8 cellular contexts compared by ENCODE assay signal in the genomic region with DNA sequence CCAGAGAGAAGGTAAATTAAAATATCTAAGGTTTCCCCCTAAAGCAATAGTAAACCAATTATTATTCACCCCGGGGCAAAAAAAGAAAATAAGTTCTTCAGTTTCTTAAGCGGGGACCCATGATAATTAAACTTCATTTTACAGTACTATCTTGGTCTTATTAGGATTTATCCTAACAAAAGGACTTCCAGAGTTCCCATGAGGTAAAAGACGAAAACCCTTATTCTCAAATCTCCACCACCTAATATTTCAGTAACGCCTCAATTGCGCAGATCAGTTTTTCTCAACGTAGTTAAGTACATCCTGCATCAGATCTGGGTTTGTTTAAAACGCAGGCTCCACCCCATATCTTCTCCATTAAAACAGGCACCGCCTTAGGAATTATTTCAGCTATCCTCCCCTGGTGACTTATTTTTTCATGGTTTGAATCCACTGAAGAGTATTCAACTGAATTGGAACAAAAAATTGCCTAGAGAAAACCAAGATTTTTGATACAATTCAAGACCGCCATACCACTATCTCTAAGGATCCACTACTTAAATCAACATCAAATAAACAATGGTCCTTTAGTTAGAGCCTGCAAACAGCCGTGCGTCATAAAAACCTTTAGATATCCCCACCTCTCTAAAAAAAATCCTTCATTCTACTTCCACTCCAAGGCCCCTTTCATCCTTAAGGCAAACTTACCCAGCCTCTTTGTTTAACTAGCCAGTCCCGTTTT. TPM values are rescaled to one million over a fixed set of nuclear protein-coding genes. Genes with fewer than 3 reads are reported as not detected.
A peak's percentile ranks its signal among the peaks of the same experiment; 100 is the strongest.
DNase-seq lines count a peak whose midpoint lies in the region; ATAC-seq and TF ChIP-seq lines count a peak whose summit lies in the region.

No MANE protein-coding gene starts in this region.

- H3K4me3 ChIP-seq in fibroblast of mammary gland (ENCODE audit: control insufficient read depth, low read depth, low read length) (peak overlapping the region; percentile 86), sigmoid colon (peak overlapping the region; percentile 77 to 98 (median 94))

- H3K4me1 ChIP-seq in sigmoid colon: peaks cover 4 to 61% (median 47%) of the 10 kb centered on the region in 4 donors

- no peaks in the 10 kb centered on the region for H3K9me3 ChIP-seq in sigmoid colon

- TF ChIP-seq CTCF in fibroblast of mammary gland (conservative IDR thresholded peaks at IDR 0.05; ENCODE audit: control insufficient read depth, insufficient read depth, low read depth, low read length): no peak
- TF ChIP-seq CTCF in sigmoid colon (IDR thresholded peaks at IDR 0.05): no peak

- no peak for TF ChIP-seq POLR2A in sigmoid colon (IDR thresholded peaks at IDR 0.05)

- H3K36me3 ChIP-seq in sigmoid colon: peaks cover 25 to 55% (median 33%) of the 10 kb centered on the region in 4 donors

- no peak for TF ChIP-seq EP300 in sigmoid colon (IDR thresholded peaks at IDR 0.05)

- peak overlapping the region; percentile 99 for H3K27ac Mint-ChIP-seq in activated T-cell treated with anti-CD3 and anti-CD28 coated beads, Interleukin-2, amount 50 U/mL, for 72 hours
- H3K27ac Mint-ChIP-seq in T-helper 1 cell treated with Interleukin-12 subunit alpha and Interleukin-12 subunit beta and Interleukin-4 antibody, amounts not matched to agents 30 μg/mL and 1 μg/mL, for 36 hours: peak overlapping the region; percentile 96

- no peaks in the 10 kb centered on the region for H3K9me3 Mint-ChIP-seq in activated T-cell treated with anti-CD3 and anti-CD28 coated beads, Interleukin-2, amount 50 U/mL, for 72 hours
- H3K9me3 Mint-ChIP-seq in T-helper 1 cell treated with Interleukin-12 subunit alpha and Interleukin-12 subunit beta and Interleukin-4 antibody, amounts not matched to agents 30 μg/mL and 1 μg/mL, for 36 hours: no peaks in the 10 kb centered on the region

- no peaks in the 10 kb centered on the region for H3K27me3 Mint-ChIP-seq in activated T-cell treated with anti-CD3 and anti-CD28 coated beads, Interleukin-2, amount 50 U/mL, for 72 hours (ENCODE audit: low read depth)
- no peaks in the 10 kb centered on the region for H3K27me3 Mint-ChIP-seq in T-helper 1 cell treated with Interleukin-12 subunit alpha and Interleukin-12 subunit beta and Interleukin-4 antibody, amounts not matched to agents 30 μg/mL and 1 μg/mL, for 36 hours (ENCODE audit: low read depth)

- WGBS in sigmoid colon, 2 donors: 1 to 2% methylated on average over 12 of the region's 12 CpGs

- peaks cover 47% of the 10 kb centered on the region for H3K4me1 Mint-ChIP-seq in activated T-cell treated with anti-CD3 and anti-CD28 coated beads, Interleukin-2, amount 50 U/mL, for 72 hours (ENCODE audit: low read depth)
- H3K4me1 Mint-ChIP-seq in T-helper 1 cell treated with Interleukin-12 subunit alpha and Interleukin-12 subunit beta and Interleukin-4 antibody, amounts not matched to agents 30 μg/mL and 1 μg/mL, for 36 hours (ENCODE audit: low read depth): peaks cover 35% of the 10 kb centered on the region

- no peaks in the 10 kb centered on the region for H3K27me3 ChIP-seq in sigmoid colon

- intact Hi-C loops in sigmoid colon (cut with DNase I): loop anchor here (5.0 kb wide), 1 partner anchor 35 kb away; no protein-coding TSS in a partner anchor

- peaks cover 46 to 60% of the 10 kb centered on the region in 2 donors for H3K36me3 Mint-ChIP-seq in activated T-cell treated with anti-CD3 and anti-CD28 coated beads, Interleukin-2, amount 50 U/mL, for 72 hours (ENCODE audit: insufficient read depth in 2 of 2)
- peaks cover 66% of the 10 kb centered on the region for H3K36me3 Mint-ChIP-seq in T-helper 1 cell treated with Interleukin-12 subunit alpha and Interleukin-12 subunit beta and Interleukin-4 antibody, amounts not matched to agents 30 μg/mL and 1 μg/mL, for 36 hours (ENCODE audit: low read depth)

- ATAC-seq in activated T-cell treated with anti-CD3 and anti-CD28 coated beads, Interleukin-2, amount 50 U/mL, for 72 hours (replicated peaks in 1 of 2): no peak
- ATAC-seq in GM21737 (IDR thresholded peaks at IDR 0.05; ENCODE audit: unreplicated experiment): no peak

- H3K27ac ChIP-seq in sigmoid colon: peak overlapping the region; percentile 95 to 99 (median 97)

- no peak for DNase-seq in activated T-cell treated with anti-CD3 and anti-CD28 coated beads, Interleukin-2, amount 50 U/mL, for 72 hours
- DNase-seq in activated T-cell treated with anti-CD3 and anti-CD28 coated beads for 4 hours (no peak), fibroblast of mammary gland (ENCODE audit: low read depth) (peak; percentile 41), sigmoid colon (peak; percentile 56), HuH-7.5 (ENCODE audit: low spot score) (no peak), NCI-H1930 (lab: John Stamatoyannopoulos, UW) (no peak)

- H3K4me3 Mint-ChIP-seq in activated T-cell treated with anti-CD3 and anti-CD28 coated beads, Interleukin-2, amount 50 U/mL, for 72 hours: peak overlapping the region; percentile 99
- peak overlapping the region; percentile 100 for H3K4me3 Mint-ChIP-seq in T-helper 1 cell treated with Interleukin-12 subunit alpha and Interleukin-12 subunit beta and Interleukin-4 antibody, amounts not matched to agents 30 μg/mL and 1 μg/mL, for 36 hours

RNA-seq across cellular contexts. Expression of gene MCL1, which starts 1.7 kb away (rescaled TPM):
- 100 to 1,000 TPM; 373 to 495 TPM for total RNA-seq in activated T-cell treated with anti-CD3 and anti-CD28 coated beads, Interleukin-2, amount 50 U/mL, for 72 hours
- 100 to 1,000 TPM; 159 to 352 (median 212) TPM for total RNA-seq in sigmoid colon
- 100 to 1,000 TPM; 119 to 194 (median 153) TPM for polyA plus RNA-seq in sigmoid colon

RNA-seq across cellular contexts. Expression of gene ADAMTSL4, which starts 28.5 kb away (rescaled TPM):
- total RNA-seq in activated T-cell treated with anti-CD3 and anti-CD28 coated beads, Interleukin-2, amount 50 U/mL, for 72 hours: 1 to 10 TPM in 1 of 2 donors, under 1 TPM in 1; 0.86 to 2.6 TPM
- 10 to 100 TPM; 14.6 to 36.0 (median 24.3) TPM for total RNA-seq in sigmoid colon
- 10 to 100 TPM in 1 of 3 donors, 1 to 10 TPM in 2; 2.1 to 14.0 (median 4.8) TPM for polyA plus RNA-seq in sigmoid colon

RNA-seq across cellular contexts. Expression of gene ENSA, which starts 51.7 kb away (rescaled TPM):
- 100 to 1,000 TPM; 178 to 203 TPM for total RNA-seq in activated T-cell treated with anti-CD3 and anti-CD28 coated beads, Interleukin-2, amount 50 U/mL, for 72 hours
- 100 to 1,000 TPM; 114 to 150 (median 129) TPM for total RNA-seq in sigmoid colon
- 100 to 1,000 TPM; 181 to 242 (median 217) TPM for polyA plus RNA-seq in sigmoid colon

Comparison
In these comparisons a context has a peak if more than half of its experiments do, and no peak if none do; other contexts are left out.
1. DNase-seq: peak in fibroblast of mammary gland (single experiment) and sigmoid colon (single experiment); none in activated T-cell treated with anti-CD3 and anti-CD28 coated beads, Interleukin-2, amount 50 U/mL, for 72 hours (0 of 2), activated T-cell treated with anti-CD3 and anti-CD28 coated beads for 4 hours (single experiment), HuH-7.5 (single experiment) and NCI-H1930 (0 of 2).
2. RNA of gene ADAMTSL4, which starts 28.5 kb away (total RNA-seq): 14.6 to 36.0 TPM in sigmoid colon; 0.86 to 2.6 TPM in activated T-cell treated with anti-CD3 and anti-CD28 coated beads, Interleukin-2, amount 50 U/mL, for 72 hours; every median in the first group is over 4 times any median in the second.